8 cellular contexts compared by ENCODE assay signal in the genomic region with DNA sequence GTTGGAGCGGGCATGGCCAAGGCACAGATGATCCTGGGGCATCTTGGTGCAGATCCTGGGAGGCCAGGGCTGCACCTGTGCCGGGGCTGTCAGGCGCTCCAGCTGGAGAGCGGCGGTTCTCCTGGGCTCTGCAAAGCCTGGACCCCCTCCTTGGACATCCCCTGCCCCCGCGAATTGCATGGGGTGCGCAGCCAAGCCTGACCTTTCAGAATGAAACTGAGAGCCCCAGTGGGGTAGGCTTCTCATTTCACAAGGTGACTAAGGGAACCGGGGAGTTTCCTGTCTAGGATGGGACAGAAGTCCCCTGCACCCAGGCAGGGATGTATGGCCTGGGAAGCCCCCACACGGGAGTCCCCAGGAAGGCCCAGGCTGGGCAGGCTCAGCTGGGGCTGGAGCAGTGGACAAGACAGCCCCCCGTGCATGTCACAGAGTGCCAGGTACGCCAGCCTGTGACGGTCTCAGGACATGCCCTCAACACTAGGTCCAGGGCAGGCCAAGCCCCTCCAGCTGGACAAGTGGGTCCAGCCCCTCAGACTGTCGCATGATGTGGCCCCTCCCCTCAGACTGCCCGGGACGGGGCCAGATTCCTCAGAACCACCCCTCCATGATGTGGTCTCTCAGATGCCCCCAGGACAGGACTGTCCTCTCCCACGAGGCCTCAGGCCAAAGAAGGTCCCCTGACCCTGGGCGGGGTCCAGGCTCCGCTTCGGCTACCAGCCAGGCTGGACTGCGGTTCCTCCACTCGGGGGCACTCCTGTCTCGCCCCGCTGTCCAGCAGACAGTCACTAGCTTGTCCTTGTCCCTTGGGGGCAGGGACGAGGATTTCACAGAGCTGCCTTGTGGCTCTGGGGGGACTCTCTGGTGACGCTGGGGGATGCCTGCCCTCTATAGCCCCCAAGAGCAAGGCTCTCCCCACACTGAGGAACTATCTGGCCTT. TPM values are rescaled to one million over a fixed set of nuclear protein-coding genes. Genes with fewer than 3 reads are reported as not detected.
DNase-seq lines count a peak whose midpoint lies in the region; ATAC-seq and TF ChIP-seq lines count a peak whose summit lies in the region.

No MANE protein-coding gene starts in this region.

- H3K9me2 ChIP-seq in SU-DHL-6 (replicated peaks; ENCODE audit: insufficient read depth, low read length) = no peaks in the 10 kb centered on the region

- no peaks in the 10 kb centered on the region for H3K27me3 ChIP-seq in SU-DHL-6 (ENCODE audit: low read length)
- peaks cover 0 to 20% (median 0%) of the 10 kb centered on the region in 3 experiments for H3K27me3 ChIP-seq in neuronal stem cell (ENCODE audit: control insufficient read depth in 3 of 3, insufficient read depth in 3 of 3, low read depth in 1 of 3, low read length in 3 of 3)

- H3K4me1 ChIP-seq in neuronal stem cell (ENCODE audit: control insufficient read depth in 2 of 2, insufficient read depth in 1 of 2, low read depth in 1 of 2, low read length in 2 of 2) = peaks cover 0 to 5% of the 10 kb centered on the region in 2 donors

- DNase-seq in neuronal stem cell (ENCODE audit: low spot score) = no peak
- DNase-seq in glomerular visceral epithelial cell (ENCODE audit: extremely low spot score) = no peak
- DNase-seq in ACHN = no peak
- no peak for DNase-seq in NCI-H526 (lab: John Stamatoyannopoulos, UW)
- DNase-seq in AG08396 (ENCODE audit: low spot score) = no peak

- H2AFZ ChIP-seq in SU-DHL-6 (ENCODE audit: low read depth, low read length, severe bottlenecking) (no peak overlapping the region), neuronal stem cell (ENCODE audit: low read length) (no peak overlapping the region)

- peak overlapping the region; percentile 68 for H2AK5ac ChIP-seq in neuronal stem cell (ENCODE audit: low read depth, low read length)

- peaks cover 37% of the 10 kb centered on the region for H3K79me2 ChIP-seq in SU-DHL-6 (ENCODE audit: insufficient read depth, low read length)

- H3K36me3 ChIP-seq in SU-DHL-6 (ENCODE audit: low read length) (no peaks in the 10 kb centered on the region), neuronal stem cell (replicated peaks in 1 of 2; ENCODE audit: control insufficient read depth in 2 of 2, insufficient read depth in 2 of 2, low read length in 2 of 2) (no peaks in the 10 kb centered on the region)

- H3K9ac ChIP-seq in SU-DHL-6 (ENCODE audit: low read length) = peak overlapping the region; percentile 69; the same call in 1 of the 2 replicates
- peak overlapping the region; percentile 74 for H3K9ac ChIP-seq in neuronal stem cell (ENCODE audit: low read depth, low read length, poor library complexity)

- H2BK120ac ChIP-seq in neuronal stem cell (ENCODE audit: low read depth, low read length) = no peak overlapping the region

- H3K4ac ChIP-seq in neuronal stem cell (ENCODE audit: low read length) = no peak overlapping the region

- H3K79me1 ChIP-seq in neuronal stem cell (ENCODE audit: low read depth, low read length) = peaks cover 1% of the 10 kb centered on the region

- peak overlapping the region; percentile 95 for H2BK12ac ChIP-seq in neuronal stem cell (ENCODE audit: low read length)

- H3K4me3 ChIP-seq in SU-DHL-6 (ENCODE audit: insufficient read depth, low read length, poor library complexity, severe bottlenecking) (peak overlapping the region; percentile 66), neuronal stem cell (ENCODE audit: low read length in 2 of 2) (no peak overlapping the region)

- no peak overlapping the region for H4K91ac ChIP-seq in neuronal stem cell (ENCODE audit: low read depth, low read length, poor library complexity)

- H3K27ac ChIP-seq in SU-DHL-6 (ENCODE audit: low read depth, low read length) = no peak overlapping the region
- no peak overlapping the region for H3K27ac ChIP-seq in neuronal stem cell (replicated peaks; ENCODE audit: low read length)

- no CpG with 5 or more reads among the region's 26 CpGs for WGBS in neuronal stem cell (ENCODE audit: extremely low coverage in 2 of 2, insufficient read length in 2 of 2, insufficient replicate concordance in 1 of 2), 2 donors

- peaks cover 22% of the 10 kb centered on the region for H3F3A ChIP-seq in SU-DHL-6 (ENCODE audit: insufficient read depth)

- ATAC-seq in GM18517 (IDR thresholded peaks at IDR 0.05; ENCODE audit: unreplicated experiment) (peak; percentile 34), GM21825 (IDR thresholded peaks at IDR 0.05; ENCODE audit: unreplicated experiment) (peak; percentile 35)

- H3K23ac ChIP-seq in neuronal stem cell (ENCODE audit: low read depth, low read length, poor library complexity) = no peak overlapping the region

- H3K4me2 ChIP-seq in SU-DHL-6 (ENCODE audit: low read depth, low read length, poor library complexity, severe bottlenecking) (peak overlapping the region; percentile 74), neuronal stem cell (ENCODE audit: insufficient read depth, low read length, poor library complexity, severe bottlenecking) (no peak overlapping the region)

- in situ Hi-C loops in ACHN (cut with HindIII; ENCODE audit: low pct_ligation_motif_present, low pct_unique_long_range_greater_than_20kb, low sequenced_read_pairs) = no loop called here

- peak overlapping the region; percentile 31 for H3K14ac ChIP-seq in neuronal stem cell (ENCODE audit: low read length)

- H2BK5ac ChIP-seq in neuronal stem cell (ENCODE audit: low read length) = no peak overlapping the region

- TF ChIP-seq CTCF in SU-DHL-6 (IDR thresholded peaks at IDR 0.05; ENCODE audit: insufficient read depth, low read length, poor library complexity, severe bottlenecking) = no peak

- peak overlapping the region; percentile 60 for H3K18ac ChIP-seq in neuronal stem cell (ENCODE audit: low read length)

- peak overlapping the region; percentile 65 for H2BK15ac ChIP-seq in neuronal stem cell (ENCODE audit: low read length)

- H4K20me1 ChIP-seq in SU-DHL-6 (ENCODE audit: low read depth, low read length) = peaks cover 15% of the 10 kb centered on the region; the same call in 1 of the 2 replicates

- H4K8ac ChIP-seq in neuronal stem cell (ENCODE audit: low read depth, low read length) = no peak overlapping the region

- no peaks in the 10 kb centered on the region for H3K9me3 ChIP-seq in SU-DHL-6 (ENCODE audit: insufficient read depth, low read length)
- H3K9me3 ChIP-seq in neuronal stem cell (replicated peaks in 1 of 2; ENCODE audit: control insufficient read depth in 2 of 2, insufficient read depth in 1 of 2, low read depth in 1 of 2, low read length in 2 of 2) = no peaks in the 10 kb centered on the region

RNA-seq across cellular contexts. Expression of gene LSP1, which starts 2.3 kb away (rescaled TPM):
- polyA plus RNA-seq in neuronal stem cell (2013, experiment 1 of 2) = 0.13 TPM
- polyA plus RNA-seq in neuronal stem cell (2013, experiment 2 of 2) = 0.73 TPM

RNA-seq across cellular contexts. Expression of gene TNNI2, which starts 16.4 kb away (rescaled TPM):
- polyA plus RNA-seq in neuronal stem cell (2013, experiment 1 of 2) = 0.13 TPM
- polyA plus RNA-seq in neuronal stem cell (2013, experiment 2 of 2) = not detected

RNA-seq across cellular contexts. Expression of gene SYT8, which starts 20.4 kb away (rescaled TPM):
- polyA plus RNA-seq in neuronal stem cell (2013, experiment 1 of 2) = not detected
- polyA plus RNA-seq in neuronal stem cell (2013, experiment 2 of 2) = not detected

RNA-seq across cellular contexts. Expression of gene PRR33, which starts 36.5 kb away (rescaled TPM):
- not detected for polyA plus RNA-seq in neuronal stem cell (2013, experiment 1 of 2)
- polyA plus RNA-seq in neuronal stem cell (2013, experiment 2 of 2) = not detected
